ENCODE assay signal across 1 cellular context in genomic region chr18:9260388-9261380, GRCh38.
TF ChIP-seq lines count a peak whose summit lies in the region.

No MANE protein-coding gene starts in this region.

TF ChIP-seq in H1, 55 proteins besides CTCF, POLR2A, EP300 and RAD21:
- TF ChIP-seq SP1 (IDR thresholded peaks at IDR 0.05; ENCODE audit: low read depth, low read length) = no peak
- TF ChIP-seq PHF8 (conservative IDR thresholded peaks at IDR 0.05; ENCODE audit: low read depth, low read length) = no peak
- TF ChIP-seq CREB1 (IDR thresholded peaks at IDR 0.05) = no peak
- no peak for TF ChIP-seq NRF1 (IDR thresholded peaks at IDR 0.05; ENCODE audit: low read depth, low read length)
- TF ChIP-seq RBBP5 (IDR thresholded peaks at IDR 0.05; ENCODE audit: borderline replicate concordance, low read depth, low read length) = no peak
- no peak for TF ChIP-seq GTF2F1 (IDR thresholded peaks at IDR 0.05; ENCODE audit: borderline replicate concordance, low read depth, low read length)
- no peak for TF ChIP-seq EZH2 (IDR thresholded peaks at IDR 0.05; ENCODE audit: low read depth, low read length, severe bottlenecking)
- TF ChIP-seq HDAC2 (IDR thresholded peaks at IDR 0.05; ENCODE audit: borderline replicate concordance in 1 of 2, low read depth in 2 of 2, low read length in 2 of 2) = no peak
- TF ChIP-seq GABPA (IDR thresholded peaks at IDR 0.05; ENCODE audit: borderline replicate concordance, insufficient read depth, low read length) = no peak
- no peak for TF ChIP-seq TAF1 (IDR thresholded peaks at IDR 0.05; ENCODE audit: low read depth, low read length)
- TF ChIP-seq MAX (IDR thresholded peaks at IDR 0.05) = no peak
- TF ChIP-seq YY1 (IDR thresholded peaks at IDR 0.05; ENCODE audit: low read depth, low read length) = no peak
- no peak for TF ChIP-seq KDM1A (IDR thresholded peaks at IDR 0.05; ENCODE audit: borderline replicate concordance, low read length)
- TF ChIP-seq KDM5A (IDR thresholded peaks at IDR 0.05; ENCODE audit: low read length) = no peak
- TF ChIP-seq BRCA1 (IDR thresholded peaks at IDR 0.05; ENCODE audit: low read depth, low read length) = no peak
- no peak for TF ChIP-seq JUND (IDR thresholded peaks at IDR 0.05; ENCODE audit: low read length)
